1 cellular context compared by ENCODE assay signal in the genomic region with DNA sequence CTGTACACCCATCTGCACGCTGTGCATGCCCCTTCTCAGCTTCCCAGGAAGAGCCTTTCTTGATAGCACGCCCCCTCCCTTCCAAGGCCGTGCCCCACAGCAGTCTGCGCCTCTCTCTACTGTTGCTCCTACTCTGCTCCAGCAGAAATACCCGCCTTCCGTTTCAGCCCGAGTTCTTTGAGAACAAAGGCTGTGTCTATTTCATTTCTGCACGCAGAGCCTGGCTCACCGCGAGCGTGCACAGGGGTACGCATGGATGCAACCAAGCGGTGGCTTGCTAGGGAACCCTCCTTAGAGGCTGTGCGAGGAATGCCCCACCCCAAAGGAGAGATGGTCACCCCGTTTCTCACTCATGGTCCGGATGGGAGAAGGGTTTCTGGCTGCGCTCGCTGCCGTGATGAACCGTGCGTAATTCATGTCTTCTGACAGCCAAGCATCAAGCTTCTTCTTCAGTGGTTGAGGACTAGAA.
TF ChIP-seq lines count a peak whose summit lies in the region.

No MANE protein-coding gene starts in this region.

TF ChIP-seq in IMR-90, 13 proteins besides CTCF, POLR2A, EP300 and RAD21 (continued from another document):
- TF ChIP-seq, protein P1, sequence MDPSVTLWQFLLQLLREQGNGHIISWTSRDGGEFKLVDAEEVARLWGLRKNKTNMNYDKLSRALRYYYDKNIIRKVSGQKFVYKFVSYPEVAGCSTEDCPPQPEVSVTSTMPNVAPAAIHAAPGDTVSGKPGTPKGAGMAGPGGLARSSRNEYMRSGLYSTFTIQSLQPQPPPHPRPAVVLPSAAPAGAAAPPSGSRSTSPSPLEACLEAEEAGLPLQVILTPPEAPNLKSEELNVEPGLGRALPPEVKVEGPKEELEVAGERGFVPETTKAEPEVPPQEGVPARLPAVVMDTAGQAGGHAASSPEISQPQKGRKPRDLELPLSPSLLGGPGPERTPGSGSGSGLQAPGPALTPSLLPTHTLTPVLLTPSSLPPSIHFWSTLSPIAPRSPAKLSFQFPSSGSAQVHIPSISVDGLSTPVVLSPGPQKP (IDR thresholded peaks at IDR 0.05; ENCODE audit: borderline replicate concordance, low read depth, low read length), result no peak
